In the genomic region with DNA sequence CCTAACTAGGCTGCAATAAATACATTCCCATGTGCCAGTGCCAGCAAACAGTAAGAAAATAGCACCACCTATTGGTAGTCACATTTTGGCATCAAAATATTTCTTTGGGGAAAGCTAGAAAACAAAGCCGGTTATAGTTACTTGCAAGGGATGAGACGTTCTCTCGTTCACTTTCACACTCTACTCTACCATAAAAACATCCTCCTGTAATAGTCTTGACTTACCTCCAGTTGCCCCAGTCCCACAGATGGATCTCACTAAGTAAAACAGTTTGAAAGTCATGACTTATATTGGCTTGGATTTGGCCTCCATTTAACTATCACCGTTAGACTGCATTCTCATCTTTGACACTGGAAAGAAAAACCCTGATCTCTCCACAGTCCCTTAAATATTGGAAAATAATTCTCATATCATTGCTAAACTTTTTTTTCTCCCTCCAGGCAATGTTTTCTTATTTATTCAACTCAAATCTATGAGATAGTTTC, we compare ENCODE assay signal across 8 cellular contexts. TPM values are rescaled to one million over a fixed set of nuclear protein-coding genes. Genes with fewer than 3 reads are reported as not detected.
DNase-seq lines count a peak whose midpoint lies in the region; ATAC-seq and TF ChIP-seq lines count a peak whose summit lies in the region.

No MANE protein-coding gene starts in this region.

- no peaks in the 10 kb centered on the region for H3K4me1 Mint-ChIP-seq in chondrocyte (ENCODE audit: low read depth)

- H3K36me3 ChIP-seq in suprapubic skin: no peaks in the 10 kb centered on the region

- 19% methylated on average over 4 of the region's 4 CpGs for WGBS in suprapubic skin

- H3K4me3 Mint-ChIP-seq in chondrocyte (ENCODE audit: unreplicated experiment): no peak overlapping the region

- H3K9me3 ChIP-seq in suprapubic skin: no peaks in the 10 kb centered on the region

- no peak for TF ChIP-seq EP300 in suprapubic skin (IDR thresholded peaks at IDR 0.05)

- H3K27me3 Mint-ChIP-seq in chondrocyte (ENCODE audit: low read depth): peaks cover 22% of the 10 kb centered on the region

- H3K27me3 ChIP-seq in suprapubic skin: peaks cover 3% of the 10 kb centered on the region

- no peak overlapping the region for H3K4me3 ChIP-seq in suprapubic skin

- no peaks in the 10 kb centered on the region for H3K4me1 ChIP-seq in suprapubic skin

- no peaks in the 10 kb centered on the region for H3K36me3 Mint-ChIP-seq in chondrocyte (ENCODE audit: low read depth)

- DNase-seq in DMS53 treated with DMSO at 0.1 percent for 48 hours (lab: John Stamatoyannopoulos, UW; ENCODE audit: unreplicated experiment) (peak; percentile 46), NCI-H2227 (lab: John Stamatoyannopoulos, UW; ENCODE audit: unreplicated experiment) (peak; percentile 59), chondrocyte (ENCODE audit: low spot score) (no peak), myocyte (ENCODE audit: low read depth) (peak; percentile 58), suprapubic skin (ENCODE audit: low spot score in 2 of 2) (no peak), cerebellum (ENCODE audit: low spot score) (no peak)

- H3K27ac Mint-ChIP-seq in chondrocyte (ENCODE audit: unreplicated experiment): no peak overlapping the region

- peak; percentile 78 for TF ChIP-seq CTCF in chondrocyte (IDR thresholded peaks at IDR 0.05)
- peak in 1 of 2 donors; percentile 45 for TF ChIP-seq CTCF in suprapubic skin (IDR thresholded peaks at IDR 0.05)

- peaks cover 2% of the 10 kb centered on the region for H3K9me3 Mint-ChIP-seq in chondrocyte (ENCODE audit: low read depth)

- H3K27ac ChIP-seq in suprapubic skin: no peak overlapping the region

- no peak for TF ChIP-seq POLR2A in suprapubic skin (IDR thresholded peaks at IDR 0.05)

- peak; percentile 66 for ATAC-seq in GM21360 (IDR thresholded peaks at IDR 0.05; ENCODE audit: unreplicated experiment)
- ATAC-seq in HG02678 (IDR thresholded peaks at IDR 0.05; ENCODE audit: unreplicated experiment): no peak

RNA-seq across cellular contexts. Expression of gene BMP3, which starts 9.7 kb away (rescaled TPM):
- total RNA-seq in chondrocyte: not detected in 3 replicates
- total RNA-seq in myocyte: 0.05 and 0.08 TPM in 2 replicates
- polyA plus RNA-seq in myocyte (2012): 0.01 TPM
- 1 to 10 TPM in 2 of 4 donors, under 1 TPM in 2; 0.70 to 1.7 (median 1.1) TPM for total RNA-seq in suprapubic skin
- total RNA-seq in cerebellum: 1.9 TPM

Comparison
In these comparisons a context has a peak if more than half of its experiments do, and no peak if none do; other contexts are left out.
1. DNase-seq: peak in DMS53 treated with DMSO at 0.1 percent for 48 hours (single experiment), NCI-H2227 (single experiment) and myocyte (single experiment); none in chondrocyte (single experiment), suprapubic skin (0 of 2) and cerebellum (single experiment).